In the genomic region with DNA sequence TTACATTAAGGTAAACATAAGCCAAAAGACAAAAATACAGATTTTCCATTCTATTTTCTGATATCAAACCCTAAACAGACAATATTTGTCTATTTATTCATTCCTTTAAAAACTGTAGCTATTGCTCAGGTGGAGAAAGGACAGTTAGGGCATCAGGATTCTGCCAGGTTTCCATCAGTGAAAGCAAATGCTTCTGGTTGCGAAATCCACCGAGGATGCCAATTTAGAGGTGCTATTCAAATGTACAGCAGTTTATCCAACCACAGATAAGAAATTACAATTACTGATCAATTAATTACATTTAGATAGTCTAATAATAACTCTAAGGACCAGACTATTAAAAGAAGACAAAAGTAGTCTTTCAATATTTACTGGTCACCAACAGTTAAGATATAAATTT, we compare ENCODE assay signal across 28 cellular contexts. TPM values are rescaled to one million over a fixed set of nuclear protein-coding genes. Genes with fewer than 3 reads are reported as not detected.
A peak's percentile ranks its signal among the peaks of the same experiment; 100 is the strongest.
DNase-seq lines count a peak whose midpoint lies in the region; ATAC-seq, FAIRE-seq and TF ChIP-seq lines count a peak whose summit lies in the region.
"Had no signal": no experiment of that assay in that cellular context is flagged by ENCODE, and none has a peak within 500 bp of the region (broad histone marks: within the 10 kb centered on the region; RNA-seq: fewer than 3 reads in every experiment).

No MANE protein-coding gene starts in this region.

- H3K9me3 Mint-ChIP-seq in activated T-cell treated with anti-CD3 and anti-CD28 coated beads, Interleukin-2, amount 50 U/mL, for 24 hours = no peaks in the 10 kb centered on the region
- H3K9me3 Mint-ChIP-seq: activated B cell treated with CpG ODN at 0.5 μM for 24 hours; neural progenitor cell; T-helper 2 cell treated with Interferon-gamma antibody and Interleukin-4, amounts not matched to agents 5 μg/mL and 100 μg/mL, for 36 hours had no signal

- TF ChIP-seq CTCF in OCI-LY7 (conservative IDR thresholded peaks at IDR 0.05; ENCODE audit: low read length) = no peak
- TF ChIP-seq CTCF in H1 (IDR thresholded peaks at IDR 0.05; ENCODE audit: control extremely low read depth in 1 of 3, insufficient read depth in 1 of 3, low read depth in 1 of 3, low read length in 3 of 3) = no peak
- TF ChIP-seq CTCF in smooth muscle cell (IDR thresholded peaks at IDR 0.05; ENCODE audit: borderline replicate concordance, insufficient read depth, poor library complexity, severe bottlenecking) = no peak
- TF ChIP-seq CTCF in gastroesophageal sphincter (IDR thresholded peaks at IDR 0.05) = no peak

- H3K79me2 ChIP-seq in OCI-LY7 (ENCODE audit: insufficient read depth, low read depth, low read length) (peaks cover 93% of the 10 kb centered on the region), H1 (ENCODE audit: control insufficient read depth in 1 of 2, insufficient read depth in 2 of 2, low read length in 2 of 2) (peaks cover 21 to 85% of the 10 kb centered on the region in 2 experiments), smooth muscle cell (ENCODE audit: low read depth) (peaks cover 92% of the 10 kb centered on the region)

- H3K4me1 Mint-ChIP-seq in activated T-cell treated with anti-CD3 and anti-CD28 coated beads, Interleukin-2, amount 50 U/mL, for 24 hours (ENCODE audit: low read depth) = peaks cover 63% of the 10 kb centered on the region

- H3K56ac ChIP-seq in H1 (replicated peaks; ENCODE audit: insufficient read length, low read depth, low read length) = no peak overlapping the region

- H3K18ac ChIP-seq in H1 (ENCODE audit: extremely low read depth, low read length) = no peak overlapping the region

- H2AK5ac ChIP-seq in H1 (ENCODE audit: low read depth, low read length) = no peak overlapping the region

- H3K36me3 Mint-ChIP-seq in activated T-cell treated with anti-CD3 and anti-CD28 coated beads, Interleukin-2, amount 50 U/mL, for 24 hours (ENCODE audit: low read depth) = peaks cover 72% of the 10 kb centered on the region

- no peak overlapping the region for H3K4ac ChIP-seq in H1 (replicated peaks; ENCODE audit: insufficient read length, low read depth, low read length)

- no peak for ATAC-seq in gastroesophageal sphincter
- ATAC-seq: lower lobe of right lung, Right ventricle myocardium inferior had no signal

- no peak overlapping the region for H4K5ac ChIP-seq in H1 (ENCODE audit: insufficient read length, low read depth, low read length)

- H2BK15ac ChIP-seq in H1 (ENCODE audit: low read length) = no peak overlapping the region

- intact Hi-C loops in OCI-LY7 (cut with micrococcal nuclease; ENCODE audit: unreplicated experiment) = no loop called here

- no peak for DNase-seq in activated T-cell treated with anti-CD3 and anti-CD28 coated beads, Interleukin-2, amount 50 U/mL, for 24 hours
- no peak for DNase-seq in activated T-cell treated with anti-CD3 and anti-CD28 coated beads, Interleukin-2, amount 50 U/mL, for 48 hours
- DNase-seq in OCI-LY7 (ENCODE audit: low spot score) (no peak), H1 (ENCODE audit: low read depth in 1 of 2, low spot score in 2 of 2) (no peak), smooth muscle cell (lab: John Stamatoyannopoulos, UW; ENCODE audit: unreplicated experiment) (no peak), DMS53 (lab: John Stamatoyannopoulos, UW) (no peak), NCI-H1048 (lab: John Stamatoyannopoulos, UW) (no peak)
- DNase-seq: activated B cell treated with CpG ODN at 0.5 μM for 24 hours; activated CD4-positive, alpha-beta T cell treated with anti-CD3 and anti-CD28 coated beads, Interleukin-2, amount 50 U/mL, for 4 hours; activated CD8-positive, alpha-beta memory T cell treated with anti-CD3 and anti-CD28 coated beads, Interleukin-2, amount 50 U/mL, for 4 hours; activated effector memory CD4-positive, alpha-beta T cell treated with anti-CD3 and anti-CD28 coated beads, Interleukin-2, amount 50 U/mL, for 16 hours; BE2C; colonic mucosa; DMS79 treated with DMSO at 0.1 percent for 48 hours; H7; islet precursor cell; lower lobe of right lung; NCI-H1092; NCI-H187; NCI-H226; NCI-H774; OCI-M1; transverse colon had no signal

- no peak overlapping the region for H3K23ac ChIP-seq in H1 (ENCODE audit: insufficient read length)

- H2BK12ac ChIP-seq in H1 (ENCODE audit: low read depth, low read length) = no peak overlapping the region

- H3K9me3 ChIP-seq in OCI-LY7 (ENCODE audit: low read length) (no peaks in the 10 kb centered on the region), H1 (ENCODE audit: insufficient read depth in 2 of 2, low read depth in 1 of 2, low read length in 1 of 2) (no peaks in the 10 kb centered on the region), smooth muscle cell (replicated peaks; ENCODE audit: low read depth) (no peaks in the 10 kb centered on the region), gastroesophageal sphincter (no peaks in the 10 kb centered on the region)
- H3K9me3 ChIP-seq: adrenal gland, BE2C, colonic mucosa, lower lobe of right lung, transverse colon had no signal

- TF ChIP-seq POLR2A in H1 (IDR thresholded peaks at IDR 0.05; ENCODE audit: control extremely low read depth in 1 of 2, low read depth in 2 of 2, low read length in 2 of 2) = no peak
- TF ChIP-seq POLR2A in gastroesophageal sphincter (IDR thresholded peaks at IDR 0.05) = no peak

- no peak overlapping the region for H2BK20ac ChIP-seq in H1 (ENCODE audit: low read length)

- TF ChIP-seq RAD21 in H1 (IDR thresholded peaks at IDR 0.05 in 1 of 2, conservative IDR thresholded peaks at IDR 0.05 in 1 of 2; ENCODE audit: low read depth in 2 of 2, low read length in 2 of 2) = no peak

- no peaks in the 10 kb centered on the region for H3F3A ChIP-seq in smooth muscle cell (ENCODE audit: low read depth)

- BruUV-seq in OCI-LY7 (replicated peaks; lab: Mats Ljungman, UMichigan) = TSS peak; percentile 7

- 100% methylated on average over 2 of the region's 2 CpGs; no CpG with 5 or more reads in 1 of the 2 experiments for WGBS in H1 (ENCODE audit: extremely low coverage in 1 of 2, insufficient coverage in 1 of 2, insufficient read length in 1 of 2, insufficient replicate concordance in 2 of 2, low coverage in 1 of 2, low lambda C conversion rate in 2 of 2, missing lambda C conversion rate in 1 of 2), 2 experiments
- 92% methylated on average over 2 of the region's 2 CpGs for WGBS in smooth muscle cell (ENCODE audit: low lambda C conversion rate)
- WGBS in gastroesophageal sphincter (ENCODE audit: low coverage in 1 of 2), 2 donors = 83 to 89% methylated on average over 2 of the region's 2 CpGs

- H2BK120ac ChIP-seq in H1 (replicated peaks; ENCODE audit: low read depth, low read length) = no peak overlapping the region

- POLR2A ChIA-PET in OCI-LY7 (lab: Charles Lee) = interaction anchor here (1.1 kb wide), 1 partner anchor 14 kb away, joined by 4 read pairs; no protein-coding TSS in a partner anchor
- POLR2A ChIA-PET in H1 (lab: Charles Lee; ENCODE audit: partially characterized antibody) = no interaction called here

- no peak overlapping the region for H2BK5ac ChIP-seq in H1 (ENCODE audit: low read depth, low read length)

- no peak for FAIRE-seq in H1 (lab: Jason Lieb, UNC)

- H3K36me3 ChIP-seq in OCI-LY7 (ENCODE audit: insufficient read depth, low read length) = peaks cover 62% of the 10 kb centered on the region
- no peaks in the 10 kb centered on the region for H3K36me3 ChIP-seq in H1 (ENCODE audit: control insufficient read depth in 2 of 4, insufficient read depth in 4 of 4, low read length in 3 of 4)
- no peaks in the 10 kb centered on the region for H3K36me3 ChIP-seq in smooth muscle cell (ENCODE audit: low read depth)
- H3K36me3 ChIP-seq in gastroesophageal sphincter = no peaks in the 10 kb centered on the region
- H3K36me3 ChIP-seq: adrenal gland, colonic mucosa, lower lobe of right lung, neural progenitor cell, transverse colon had no signal

- H3K9ac ChIP-seq in H1 (replicated peaks in 1 of 4; ENCODE audit: extremely low read depth in 1 of 4, low read depth in 3 of 4, low read length in 3 of 4) = no peak overlapping the region
- no peak overlapping the region for H3K9ac ChIP-seq in smooth muscle cell (ENCODE audit: low read depth)
- H3K9ac ChIP-seq: neural progenitor cell had no signal

- H3K27ac ChIP-seq in OCI-LY7 (ENCODE audit: low read depth, low read length, poor library complexity, severe bottlenecking) (no peak overlapping the region), H1 (ENCODE audit: low read depth, low read length) (no peak overlapping the region), smooth muscle cell (ENCODE audit: low read depth) (no peak overlapping the region), gastroesophageal sphincter (no peak overlapping the region)
- H3K27ac ChIP-seq: adrenal gland, lower lobe of right lung, neural progenitor cell, transverse colon had no signal

- H3K9me2 ChIP-seq in OCI-LY7 (ENCODE audit: insufficient read depth, low read length) = no peaks in the 10 kb centered on the region

- no peaks in the 10 kb centered on the region for H3K27me3 Mint-ChIP-seq in activated T-cell treated with anti-CD3 and anti-CD28 coated beads, Interleukin-2, amount 50 U/mL, for 24 hours
- H3K27me3 Mint-ChIP-seq: activated B cell treated with CpG ODN at 0.5 μM for 24 hours had no signal

- TF ChIP-seq EP300 in H1 (IDR thresholded peaks at IDR 0.05; ENCODE audit: borderline replicate concordance in 1 of 2, low read depth in 2 of 2, low read length in 2 of 2) (no peak), gastroesophageal sphincter (IDR thresholded peaks at IDR 0.05) (no peak)

- H4K20me1 ChIP-seq in OCI-LY7 (ENCODE audit: insufficient read depth, low read length) (peaks cover 13% of the 10 kb centered on the region), H1 (replicated peaks in 1 of 2; ENCODE audit: control insufficient read depth in 1 of 2, insufficient read depth in 2 of 2, low read length in 2 of 2) (peaks cover 14 to 18% of the 10 kb centered on the region in 2 experiments), smooth muscle cell (ENCODE audit: low read depth) (peaks cover 88% of the 10 kb centered on the region)

- H3K4me2 ChIP-seq in OCI-LY7 (ENCODE audit: low read length) = peak overlapping the region; percentile 11; the same call in 1 of the 2 replicates
- no peak overlapping the region for H3K4me2 ChIP-seq in H1 (ENCODE audit: insufficient read depth in 1 of 2, low read depth in 2 of 2, low read length in 2 of 2)
- H3K4me2 ChIP-seq in smooth muscle cell = peak overlapping the region; percentile 16
- H3K4me2 ChIP-seq: neural progenitor cell had no signal

- no peak overlapping the region for H4K91ac ChIP-seq in H1 (replicated peaks; ENCODE audit: insufficient read length, low read length)

- no peaks in the 10 kb centered on the region for H3K79me1 ChIP-seq in H1 (ENCODE audit: low read depth, low read length)

- no peak overlapping the region for H2AFZ ChIP-seq in OCI-LY7 (ENCODE audit: low read length)
- no peak overlapping the region for H2AFZ ChIP-seq in H1 (ENCODE audit: low read length)
- H2AFZ ChIP-seq in smooth muscle cell (ENCODE audit: low read depth) = no peak overlapping the region
- H2AFZ ChIP-seq: neural progenitor cell had no signal

- H3K27ac Mint-ChIP-seq in activated T-cell treated with anti-CD3 and anti-CD28 coated beads, Interleukin-2, amount 50 U/mL, for 24 hours = peak overlapping the region; percentile 11
- H3K27ac Mint-ChIP-seq: activated B cell treated with CpG ODN at 0.5 μM for 24 hours; neural progenitor cell; T-helper 2 cell treated with Interferon-gamma antibody and Interleukin-4, amounts not matched to agents 5 μg/mL and 100 μg/mL, for 36 hours had no signal

- H3K23me2 ChIP-seq in H1 (ENCODE audit: low read depth, low read length) = peaks cover 15% of the 10 kb centered on the region

- H3K4me3 Mint-ChIP-seq in activated T-cell treated with anti-CD3 and anti-CD28 coated beads, Interleukin-2, amount 50 U/mL, for 24 hours = no peak overlapping the region
- H3K4me3 Mint-ChIP-seq: activated B cell treated with CpG ODN at 0.5 μM for 24 hours; neural progenitor cell; T-helper 2 cell treated with Interferon-gamma antibody and Interleukin-4, amounts not matched to agents 5 μg/mL and 100 μg/mL, for 36 hours had no signal

- H3K4me1 ChIP-seq in OCI-LY7 (ENCODE audit: insufficient read depth, low read length, poor library complexity, severe bottlenecking) (peaks cover 21% of the 10 kb centered on the region), H1 (replicated peaks in 1 of 4; ENCODE audit: control insufficient read depth in 3 of 4, insufficient read depth in 4 of 4, low read length in 3 of 4) (peaks cover 0 to 3% (median under 1%) of the 10 kb centered on the region in 4 experiments; a peak in 2 of 7 replicates), smooth muscle cell (ENCODE audit: low read depth) (peaks cover 17% of the 10 kb centered on the region), gastroesophageal sphincter (peaks cover 6 to 45% (median 12%) of the 10 kb centered on the region in 3 donors)
- H3K4me1 ChIP-seq: BE2C had no signal

- H3K14ac ChIP-seq in H1 (ENCODE audit: insufficient read length) = no peak overlapping the region

- H3K4me3 ChIP-seq in OCI-LY7 (ENCODE audit: low read depth, low read length, poor library complexity, severe bottlenecking) (no peak overlapping the region), H1 (ENCODE audit: extremely low read depth in 1 of 4, insufficient read depth in 2 of 4, low read depth in 3 of 4, low read length in 4 of 4) (no peak overlapping the region), smooth muscle cell (no peak overlapping the region), gastroesophageal sphincter (no peak overlapping the region)
- H3K4me3 ChIP-seq: adrenal gland, colonic mucosa, lower lobe of right lung, neural progenitor cell, transverse colon had no signal

- H4K8ac ChIP-seq in H1 (ENCODE audit: extremely low read depth, insufficient read depth, low read length) = no peak overlapping the region

- H3K27me3 ChIP-seq in H1 (replicated peaks in 1 of 4; ENCODE audit: control insufficient read depth in 3 of 4, extremely low read depth in 1 of 4, insufficient read depth in 3 of 4, low read length in 3 of 4) = no peaks in the 10 kb centered on the region
- H3K27me3 ChIP-seq in smooth muscle cell (ENCODE audit: low read depth) = no peaks in the 10 kb centered on the region
- H3K27me3 ChIP-seq in gastroesophageal sphincter = no peaks in the 10 kb centered on the region
- H3K27me3 ChIP-seq: adrenal gland, BE2C, colonic mucosa, neural progenitor cell, transverse colon had no signal

- CTCF ChIA-PET in OCI-LY7 (lab: Charles Lee; ENCODE audit: unreplicated experiment) = no interaction called here
- CTCF ChIA-PET in H1 (lab: Charles Lee; ENCODE audit: partially characterized antibody) = no interaction called here

RNA-seq across cellular contexts. Expression of a gene that starts 3.9 kb away (rescaled TPM):
- total RNA-seq in OCI-LY7 (2014; rRNA removed; shearing (Covaris generic)) = 41.2 and 45.7 TPM in 2 replicates
- total RNA-seq in OCI-LY7 (2022) (54.5 and 54.8 TPM in 2 replicates), smooth muscle cell (53.7 and 75.8 TPM in 2 replicates), gastroesophageal sphincter (10 to 100 TPM; 55.3 to 61.5 (median 59.9) TPM)
- 51.2 and 52.1 TPM in 2 replicates for total RNA-seq in H1 (2021; fragmentation: NEBNext Ultra II Directional; extraction: Animal tissue kit (Norgen Biotek cat#: 25700))
- polyA plus RNA-seq in H1 (2011; rRNA removed) (7.5 and 10.9 TPM in 2 replicates), smooth muscle cell (28.1 and 31.1 TPM in 2 replicates)
- polyA plus RNA-seq in H1 (2011; cell fraction: cytosol; rRNA removed) = 18.0 TPM
- polyA plus RNA-seq in H1 (2011; cell fraction: nucleus; rRNA removed) = 8.2 TPM
- 20.1 to 37.0 TPM (median 24.4 TPM) in 4 replicates for polyA plus RNA-seq in H1 (2012, experiment 1 of 2)
- polyA plus RNA-seq in H1 (2012, experiment 2 of 2) = 5.4 TPM
- 26.4 TPM for polyA plus RNA-seq in H1 (2013, experiment 1 of 2)
- 26.1 TPM for polyA plus RNA-seq in H1 (2013, experiment 2 of 2)
- 25.5 and 31.4 TPM in 2 replicates for polyA minus RNA-seq in H1 (2011; rRNA and poly(A)+ RNA removed)
- 28.5 TPM for polyA minus RNA-seq in H1 (2011; cell fraction: cytosol; rRNA and poly(A)+ RNA removed)
- 28.7 TPM for polyA minus RNA-seq in H1 (2011; cell fraction: nucleus; rRNA and poly(A)+ RNA removed)

RNA-seq across cellular contexts. Expression of a gene that starts 4.4 kb away (rescaled TPM):
- 8.8 and 8.9 TPM in 2 replicates for total RNA-seq in OCI-LY7 (2014; rRNA removed; shearing (Covaris generic))
- total RNA-seq in OCI-LY7 (2022) (10.8 and 12.7 TPM in 2 replicates), smooth muscle cell (3.1 and 4.2 TPM in 2 replicates), gastroesophageal sphincter (1 to 10 TPM; 2.3 to 3.9 (median 3.2) TPM)
- total RNA-seq in H1 (2021; fragmentation: NEBNext Ultra II Directional; extraction: Animal tissue kit (Norgen Biotek cat#: 25700)) = 8.0 and 8.7 TPM in 2 replicates
- polyA plus RNA-seq in H1 (2011; rRNA removed) (6.6 and 7.8 TPM in 2 replicates), smooth muscle cell (4.3 and 6.3 TPM in 2 replicates)
- 10.4 TPM for polyA plus RNA-seq in H1 (2011; cell fraction: cytosol; rRNA removed)
- polyA plus RNA-seq in H1 (2011; cell fraction: nucleus; rRNA removed) = 5.7 TPM
- 5.6 to 6.8 TPM (median 6.1 TPM) in 4 replicates for polyA plus RNA-seq in H1 (2012, experiment 1 of 2)
- 1.7 TPM for polyA plus RNA-seq in H1 (2012, experiment 2 of 2)
- 7.4 TPM for polyA plus RNA-seq in H1 (2013, experiment 1 of 2)
- 6.5 TPM for polyA plus RNA-seq in H1 (2013, experiment 2 of 2)
- 10.8 and 13.4 TPM in 2 replicates for polyA minus RNA-seq in H1 (2011; rRNA and poly(A)+ RNA removed)
- 5.1 TPM for polyA minus RNA-seq in H1 (2011; cell fraction: cytosol; rRNA and poly(A)+ RNA removed)
- 23.6 TPM for polyA minus RNA-seq in H1 (2011; cell fraction: nucleus; rRNA and poly(A)+ RNA removed)

Comparison
In these comparisons a context has a peak if more than half of its experiments do, and no peak if none do; other contexts are left out.
1. H3K4me2 ChIP-seq: peak in OCI-LY7 (single experiment) and smooth muscle cell (single experiment); none in H1 (0 of 2).